6 cellular contexts compared by ENCODE assay signal in genomic region chr11:62671272-62671603, GRCh38.
DNase-seq lines count a peak whose midpoint lies in the region; ATAC-seq and TF ChIP-seq lines count a peak whose summit lies in the region.

No MANE protein-coding gene starts in this region.

- H3K4me3 ChIP-seq in DND-41 (ENCODE audit: low read depth in 1 of 2, low read length in 2 of 2) (peak overlapping the region; percentile 77 to 91), LNCaP clone FGC (ENCODE audit: low read depth, low read length) (peak overlapping the region; percentile 89), endocrine pancreas (ENCODE audit: control insufficient read depth, insufficient read depth, low read length) (peak overlapping the region; percentile 89), skeletal muscle cell (ENCODE audit: low read depth, low read length) (peak overlapping the region; percentile 75)

- peak overlapping the region; percentile 94 for H3K27ac ChIP-seq in DND-41 (ENCODE audit: low read length)

- H3K9me3 ChIP-seq in DND-41 (ENCODE audit: insufficient read depth, low read length, severe bottlenecking) (no peaks in the 10 kb centered on the region), endocrine pancreas (ENCODE audit: control insufficient read depth, low read length) (no peaks in the 10 kb centered on the region)

- peaks cover 8% of the 10 kb centered on the region for H4K20me1 ChIP-seq in DND-41 (ENCODE audit: insufficient read depth, low read length)

- TF ChIP-seq CTCF in DND-41 (IDR thresholded peaks at IDR 0.05; ENCODE audit: borderline replicate concordance, extremely low read depth, low read length, poor library complexity, severe bottlenecking), result no peak
- no peak for TF ChIP-seq CTCF in LNCaP clone FGC (IDR thresholded peaks at IDR 0.05; ENCODE audit: control insufficient read depth, extremely low read depth, insufficient read depth)

- peak overlapping the region; percentile 82 for H3K4me2 ChIP-seq in DND-41 (ENCODE audit: insufficient read depth, low read length)

- peak; percentile 23 for ATAC-seq in DND-41 (ENCODE audit: insufficient read depth, low read depth)

- peaks cover 47% of the 10 kb centered on the region for H3K36me3 ChIP-seq in DND-41 (ENCODE audit: insufficient read depth, low read length)
- H3K36me3 ChIP-seq in endocrine pancreas (ENCODE audit: control insufficient read depth, insufficient read depth, low read length), result no peaks in the 10 kb centered on the region

- peaks cover 59% of the 10 kb centered on the region for H3K4me1 ChIP-seq in DND-41 (ENCODE audit: insufficient read depth, low read length)
- no peaks in the 10 kb centered on the region for H3K4me1 ChIP-seq in endocrine pancreas (ENCODE audit: control insufficient read depth, insufficient read depth, low read length)

- peaks cover 78% of the 10 kb centered on the region for H3K79me2 ChIP-seq in DND-41 (ENCODE audit: insufficient read depth, low read length)

- H3K27me3 ChIP-seq in DND-41 (ENCODE audit: insufficient read depth, low read length, poor library complexity) (no peaks in the 10 kb centered on the region), endocrine pancreas (ENCODE audit: control insufficient read depth, insufficient read depth, low read length) (no peaks in the 10 kb centered on the region)

- DNase-seq in DND-41, result no peak
- no peak for DNase-seq in LNCaP clone FGC (ENCODE audit: low read depth)
- no peak for DNase-seq in skeletal muscle cell (ENCODE audit: low read depth)
- DNase-seq in amygdala (lab: John Stamatoyannopoulos, UW), result no peak
- DNase-seq in cerebellar cortex (ENCODE audit: low spot score), result no peak

- peak overlapping the region; percentile 81 for H2AFZ ChIP-seq in DND-41 (ENCODE audit: low read depth, low read length)

- H3K9ac ChIP-seq in DND-41 (ENCODE audit: low read depth, low read length) (peak overlapping the region; percentile 90), endocrine pancreas (ENCODE audit: control insufficient read depth, insufficient read depth, low read length) (peak overlapping the region; percentile 88)
